1 cellular context compared by ENCODE assay signal in genomic region chr1:208235983-208236761, GRCh38.
TF ChIP-seq lines count a peak whose summit lies in the region.

No MANE protein-coding gene starts in this region.

TF ChIP-seq in HepG2, 621 proteins besides CTCF, POLR2A, EP300 and RAD21 (continued from another document and continues in another):
- TF ChIP-seq PRDM10 (CRISPR knock-in tag; IDR thresholded peaks at IDR 0.05; ENCODE audit: low read depth) (no peak; the same call in 1 of the 2 replicates), MAFF (IDR thresholded peaks at IDR 0.05; ENCODE audit: low read depth, low read length) (no peak), ZBTB39 (CRISPR knock-in tag; IDR thresholded peaks at IDR 0.05) (no peak), HOXA7 (CRISPR knock-in tag; IDR thresholded peaks at IDR 0.05) (no peak), KDM5A (IDR thresholded peaks at IDR 0.05; ENCODE audit: borderline replicate concordance, low read length) (no peak), PHF8 (CRISPR knock-in tag; IDR thresholded peaks at IDR 0.05) (no peak), NRL (CRISPR knock-in tag; IDR thresholded peaks at IDR 0.05; ENCODE audit: borderline replicate concordance) (no peak), RERE (CRISPR knock-in tag; IDR thresholded peaks at IDR 0.05; ENCODE audit: low read depth) (peak; percentile 90), ZC3H4 (CRISPR knock-in tag; IDR thresholded peaks at IDR 0.05; ENCODE audit: borderline replicate concordance) (no peak), IKZF1 (IDR thresholded peaks at IDR 0.05) (no peak), TP53 (CRISPR knock-in tag; conservative IDR thresholded peaks at IDR 0.05) (no peak), AKAP8 (CRISPR knock-in tag; IDR thresholded peaks at IDR 0.05) (no peak), ZNF570 (CRISPR knock-in tag; IDR thresholded peaks at IDR 0.05; ENCODE audit: borderline replicate concordance) (no peak), ZNF616 (CRISPR knock-in tag; IDR thresholded peaks at IDR 0.05; ENCODE audit: low read depth) (no peak), ZNF564 (CRISPR knock-in tag; IDR thresholded peaks at IDR 0.05) (peak; percentile 28; the same call in 1 of the 2 replicates), BCL3 (CRISPR knock-in tag; IDR thresholded peaks at IDR 0.05) (no peak), HNRNPUL1 (IDR thresholded peaks at IDR 0.05; ENCODE audit: low read depth, low read length) (no peak), ATM (IDR thresholded peaks at IDR 0.05; ENCODE audit: borderline replicate concordance) (no peak), AHR (CRISPR knock-in tag; IDR thresholded peaks at IDR 0.05) (no peak), ZSCAN22 (CRISPR knock-in tag; IDR thresholded peaks at IDR 0.05) (no peak), ZNF530 (CRISPR knock-in tag; IDR thresholded peaks at IDR 0.05; ENCODE audit: low read depth) (no peak), SNAPC5 (CRISPR knock-in tag; IDR thresholded peaks at IDR 0.05; ENCODE audit: borderline replicate concordance) (no peak), MEIS2 (CRISPR knock-in tag; IDR thresholded peaks at IDR 0.05) (no peak), ZNF260 (CRISPR knock-in tag; IDR thresholded peaks at IDR 0.05; ENCODE audit: borderline replicate concordance, low read depth) (no peak), TBX3 (IDR thresholded peaks at IDR 0.05; ENCODE audit: borderline replicate concordance) (peak; percentile 79; the same call in 1 of the 2 replicates), ZBTB21 (CRISPR knock-in tag; IDR thresholded peaks at IDR 0.05) (no peak), HCFC1 (IDR thresholded peaks at IDR 0.05; ENCODE audit: low read depth, low read length) (no peak), ZNF501 (CRISPR knock-in tag; IDR thresholded peaks at IDR 0.05) (no peak), SETDB1 (CRISPR knock-in tag; IDR thresholded peaks at IDR 0.05; ENCODE audit: borderline replicate concordance) (no peak), TCF7 (IDR thresholded peaks at IDR 0.05; ENCODE audit: low read depth) (peak; percentile 93), ZGPAT (CRISPR knock-in tag; IDR thresholded peaks at IDR 0.05) (peak; percentile 51; the same call in 1 of the 2 replicates), ZNF407 (CRISPR knock-in tag; IDR thresholded peaks at IDR 0.05; ENCODE audit: not compliant biosample characterization) (no peak), ZNF740 (CRISPR knock-in tag; IDR thresholded peaks at IDR 0.05) (no peak)
- TF ChIP-seq, protein P1, sequence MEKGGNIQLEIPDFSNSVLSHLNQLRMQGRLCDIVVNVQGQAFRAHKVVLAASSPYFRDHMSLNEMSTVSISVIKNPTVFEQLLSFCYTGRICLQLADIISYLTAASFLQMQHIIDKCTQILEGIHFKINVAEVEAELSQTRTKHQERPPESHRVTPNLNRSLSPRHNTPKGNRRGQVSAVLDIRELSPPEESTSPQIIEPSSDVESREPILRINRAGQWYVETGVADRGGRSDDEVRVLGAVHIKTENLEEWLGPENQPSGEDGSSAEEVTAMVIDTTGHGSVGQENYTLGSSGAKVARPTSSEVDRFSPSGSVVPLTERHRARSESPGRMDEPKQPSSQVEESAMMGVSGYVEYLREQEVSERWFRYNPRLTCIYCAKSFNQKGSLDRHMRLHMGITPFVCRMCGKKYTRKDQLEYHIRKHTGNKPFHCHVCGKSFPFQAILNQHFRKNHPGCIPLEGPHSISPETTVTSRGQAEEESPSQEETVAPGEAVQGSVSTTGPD (CRISPR knock-in tag; IDR thresholded peaks at IDR 0.05): no peak
